Comparison of ENCODE assay signal across 19 cellular contexts in genomic region chr14:67079836-67080235, GRCh38.
"Had no signal": no experiment of that assay in that cellular context is flagged by ENCODE, and none has a peak within 500 bp of the region (broad histone marks: within the 10 kb centered on the region; RNA-seq: fewer than 3 reads in every experiment).

No MANE protein-coding gene starts in this region.

- FAIRE-seq: endothelial cell of umbilical vein, kidney, small intestine had no signal

- DNase-seq: effector CD4-positive, alpha-beta T cell; endodermal cell; erythroblast; foreskin keratinocyte; head of caudate nucleus; kidney; left cardiac atrium; left ventricle myocardium inferior; lower lobe of right lung; natural killer cell; nucleus accumbens; ovary; small intestine; stimulated activated CD4-positive, alpha-beta T cell treated with anti-CD3 and anti-CD28 coated beads, Interleukin-12 subunit alpha, Interleukin-12 subunit beta, amount 100 ng/mL, for 4 hours; stimulated activated naive CD4-positive, alpha-beta T cell; stomach; substantia nigra; transverse colon had no signal
